ENCODE assay signal across 14 cellular contexts in the genomic region with DNA sequence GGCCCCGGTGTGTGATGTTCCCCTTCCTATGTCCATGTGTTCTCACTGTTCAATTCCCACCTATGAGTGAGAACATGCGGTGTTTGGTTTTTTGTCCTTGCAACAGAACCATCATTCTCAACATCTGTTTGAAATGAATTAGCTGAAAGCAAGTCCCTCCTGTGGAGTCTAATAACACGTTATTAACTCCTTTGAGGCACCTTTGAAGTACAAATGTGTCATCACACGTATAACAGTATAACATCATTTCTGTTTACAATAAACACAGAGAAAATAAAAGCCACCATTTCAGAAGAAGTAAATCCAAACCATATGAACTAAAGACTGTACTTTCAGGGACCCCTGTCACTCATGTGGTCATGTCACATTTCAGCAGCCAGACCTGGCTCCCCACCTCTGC.
DNase-seq lines count a peak whose midpoint lies in the region; ATAC-seq and TF ChIP-seq lines count a peak whose summit lies in the region.
"Had no signal": no experiment of that assay in that cellular context is flagged by ENCODE, and none has a peak within 500 bp of the region (broad histone marks: within the 10 kb centered on the region; RNA-seq: fewer than 3 reads in every experiment).

No MANE protein-coding gene starts in this region.

- no peak overlapping the region for H2BK15ac ChIP-seq in IMR-90 (ENCODE audit: low read depth, low read length)

- no peaks in the 10 kb centered on the region for H3K36me3 Mint-ChIP-seq in GM23338 (ENCODE audit: low read depth)
- H3K36me3 Mint-ChIP-seq: CD4-positive, alpha-beta memory T cell had no signal

- no peaks in the 10 kb centered on the region for H3K79me1 ChIP-seq in IMR-90 (ENCODE audit: low read depth in 1 of 2, low read length in 2 of 2)

- no peak overlapping the region for H3K14ac ChIP-seq in IMR-90 (replicated peaks; ENCODE audit: low read depth, low read length)

- H3K27ac ChIP-seq in GM23338 (ENCODE audit: low read depth), result no peak overlapping the region
- no peak overlapping the region for H3K27ac ChIP-seq in IMR-90 (ENCODE audit: insufficient read depth, low read length)
- H3K27ac ChIP-seq in smooth muscle cell (ENCODE audit: low read depth), result peak overlapping the region; percentile 48
- H3K27ac ChIP-seq: A549, C4-2B had no signal

- no peak for ATAC-seq in GM23338
- no peak for ATAC-seq in IMR-90 (ENCODE audit: low read depth)
- ATAC-seq in HG02870 (IDR thresholded peaks at IDR 0.05; ENCODE audit: unreplicated experiment), result no peak
- ATAC-seq: A549, HCT116 had no signal

- intact Hi-C loops in IMR-90 (cut with micrococcal nuclease), result no loop called here

- DNase-seq in GM23338 (ENCODE audit: low spot score) (no peak), IMR-90 (no peak), NCI-H69 (lab: John Stamatoyannopoulos, UW) (peak; percentile 77), smooth muscle cell (lab: John Stamatoyannopoulos, UW; ENCODE audit: unreplicated experiment) (no peak), NCI-H446 (lab: John Stamatoyannopoulos, UW) (no peak)
- no peak for DNase-seq in activated CD4-positive, alpha-beta T cell treated with anti-CD3 and anti-CD28 coated beads, Interleukin-2, amount 50 U/mL, for 1 hour
- DNase-seq: BE2C; CD4-positive, alpha-beta memory T cell; DMS53; GF-D8 had no signal

- no peaks in the 10 kb centered on the region for H3K9me3 Mint-ChIP-seq in GM23338
- H3K9me3 Mint-ChIP-seq: CD4-positive, alpha-beta memory T cell had no signal

- H3K36me3 ChIP-seq in GM23338 (ENCODE audit: insufficient read depth) (no peaks in the 10 kb centered on the region), IMR-90 (ENCODE audit: control insufficient read depth, insufficient read depth, low read length) (no peaks in the 10 kb centered on the region), smooth muscle cell (ENCODE audit: low read depth) (peaks cover 14% of the 10 kb centered on the region)
- H3K36me3 ChIP-seq: BE2C had no signal

- H4K91ac ChIP-seq in IMR-90 (ENCODE audit: insufficient read depth, low read depth, low read length), result no peak overlapping the region

- H3K4me3 ChIP-seq in GM23338 (no peak overlapping the region), IMR-90 (ENCODE audit: insufficient read depth, low read depth, low read length) (no peak overlapping the region), smooth muscle cell (no peak overlapping the region)
- H3K4me3 ChIP-seq: A549 had no signal

- peak overlapping the region; percentile 24; the same call in 1 of the 2 replicates for H3K18ac ChIP-seq in IMR-90 (ENCODE audit: low read depth, low read length)

- POLR2A ChIA-PET in IMR-90 (lab: Charles Lee; ENCODE audit: unreplicated experiment), result no interaction called here

- 79% methylated on average over 2 of the region's 4 CpGs; no CpG with 5 or more reads in 1 of the 2 experiments for WGBS in IMR-90 (ENCODE audit: extremely low coverage in 2 of 2, insufficient read length in 1 of 2), 2 experiments
- WGBS in smooth muscle cell (ENCODE audit: low lambda C conversion rate), result 82% methylated on average over 3 of the region's 4 CpGs

- H4K8ac ChIP-seq in IMR-90 (ENCODE audit: low read depth in 2 of 2, low read length in 2 of 2), result no peak overlapping the region

- TF ChIP-seq CTCF in GM23338 (conservative IDR thresholded peaks at IDR 0.05; ENCODE audit: low read depth in 2 of 2), result no peak
- no peak for TF ChIP-seq CTCF in IMR-90 (conservative IDR thresholded peaks at IDR 0.05; ENCODE audit: low read depth, low read length)
- no peak for TF ChIP-seq CTCF in smooth muscle cell (IDR thresholded peaks at IDR 0.05; ENCODE audit: borderline replicate concordance, insufficient read depth, poor library complexity, severe bottlenecking)

- TF ChIP-seq RAD21 in IMR-90 (IDR thresholded peaks at IDR 0.05; ENCODE audit: low read length), result no peak

- peaks cover 29% of the 10 kb centered on the region for H3K4me1 Mint-ChIP-seq in GM23338
- H3K4me1 Mint-ChIP-seq: CD4-positive, alpha-beta memory T cell had no signal

- H4K20me1 ChIP-seq in GM23338 (replicated peaks; ENCODE audit: insufficient read depth), result no peaks in the 10 kb centered on the region
- H4K20me1 ChIP-seq in IMR-90 (ENCODE audit: insufficient read depth, low read length), result no peaks in the 10 kb centered on the region
- peaks cover 68% of the 10 kb centered on the region for H4K20me1 ChIP-seq in smooth muscle cell (ENCODE audit: low read depth)

- TF ChIP-seq POLR2A in IMR-90 (IDR thresholded peaks at IDR 0.05; ENCODE audit: low read depth, low read length), result no peak

- no peaks in the 10 kb centered on the region for H3K9me2 ChIP-seq in GM23338 (ENCODE audit: insufficient read depth)

- H3K9ac ChIP-seq in IMR-90 (ENCODE audit: low read depth, low read length), result no peak overlapping the region
- no peak overlapping the region for H3K9ac ChIP-seq in smooth muscle cell (ENCODE audit: low read depth)

- H3K4ac ChIP-seq in IMR-90 (ENCODE audit: low read depth, low read length), result no peak overlapping the region

- H2AFZ ChIP-seq in GM23338 (no peak overlapping the region), IMR-90 (replicated peaks; ENCODE audit: low read length, poor library complexity) (no peak overlapping the region), smooth muscle cell (ENCODE audit: low read depth) (no peak overlapping the region)

- H3K27me3 ChIP-seq in GM23338 (ENCODE audit: insufficient read depth) (no peaks in the 10 kb centered on the region), IMR-90 (ENCODE audit: control insufficient read depth, insufficient read depth, low read length) (no peaks in the 10 kb centered on the region), smooth muscle cell (ENCODE audit: low read depth) (no peaks in the 10 kb centered on the region)
- H3K27me3 ChIP-seq: BE2C had no signal

- no peak overlapping the region for H2AK9ac ChIP-seq in IMR-90 (replicated peaks; ENCODE audit: low read depth, low read length, poor library complexity)

- H3K27ac Mint-ChIP-seq in GM23338, result no peak overlapping the region; the same call in 1 of the 2 replicates
- H3K27ac Mint-ChIP-seq: CD4-positive, alpha-beta memory T cell had no signal

- H3K4me2 ChIP-seq in GM23338 (0 out of 2 replicates have a peak overlapping the region, but pooled peaks have one; percentile 30), IMR-90 (ENCODE audit: low read depth, low read length) (no peak overlapping the region), smooth muscle cell (no peak overlapping the region)
- H3K4me2 ChIP-seq: A549 had no signal

- no peak overlapping the region for H3K23ac ChIP-seq in IMR-90 (ENCODE audit: low read depth, low read length)

- H4K5ac ChIP-seq in IMR-90 (ENCODE audit: low read depth, low read length), result no peak overlapping the region

- no peak overlapping the region for H3K4me3 Mint-ChIP-seq in GM23338
- H3K4me3 Mint-ChIP-seq: CD4-positive, alpha-beta memory T cell had no signal

- peaks cover 3% of the 10 kb centered on the region for H3K27me3 Mint-ChIP-seq in GM23338 (ENCODE audit: insufficient read depth, low read depth, poor library complexity)

- no peaks in the 10 kb centered on the region for H3F3A ChIP-seq in GM23338 (replicated peaks; ENCODE audit: low read depth)
- peaks cover 25% of the 10 kb centered on the region for H3F3A ChIP-seq in smooth muscle cell (ENCODE audit: low read depth)

- H2AK5ac ChIP-seq in IMR-90 (ENCODE audit: low read depth, low read length), result no peak overlapping the region

- H2BK120ac ChIP-seq in IMR-90 (ENCODE audit: low read depth, low read length), result no peak overlapping the region

- in situ Hi-C loops in IMR-90 (cut with MboI; ENCODE audit: low sequenced_read_pairs), result no loop called here

- no peak overlapping the region for H2BK20ac ChIP-seq in IMR-90 (ENCODE audit: low read depth, low read length)

- H3K79me2 ChIP-seq in GM23338 (replicated peaks; ENCODE audit: insufficient read depth), result no peaks in the 10 kb centered on the region
- H3K79me2 ChIP-seq in smooth muscle cell (ENCODE audit: low read depth), result peaks cover 18% of the 10 kb centered on the region

- peak overlapping the region; percentile 3 for H2BK5ac ChIP-seq in IMR-90 (ENCODE audit: low read depth, low read length, poor library complexity, severe bottlenecking)

- H3K9me3 ChIP-seq in IMR-90 (ENCODE audit: control insufficient read depth, insufficient read depth, low read length) (no peaks in the 10 kb centered on the region), smooth muscle cell (replicated peaks; ENCODE audit: low read depth) (no peaks in the 10 kb centered on the region)
- H3K9me3 ChIP-seq: A549, BE2C had no signal

- H3K56ac ChIP-seq in IMR-90 (ENCODE audit: extremely low read depth, insufficient read depth, low read length), result no peak overlapping the region

- BruUV-seq in IMR-90 (replicated peaks; lab: Mats Ljungman, UMichigan), result no TSS peak

- dilution Hi-C loops in IMR-90 (cut with HindIII; ENCODE audit: low sequenced_read_pairs, unreplicated experiment), result no loop called here

- CTCF ChIA-PET in IMR-90 (lab: Yijun Ruan, JAX), result no interaction called here

- peaks cover 18% of the 10 kb centered on the region for H3K4me1 ChIP-seq in GM23338 (ENCODE audit: insufficient read depth)
- peaks cover 4% of the 10 kb centered on the region for H3K4me1 ChIP-seq in IMR-90 (ENCODE audit: control insufficient read depth, insufficient read depth, low read length)
- H3K4me1 ChIP-seq in smooth muscle cell (ENCODE audit: low read depth), result peaks cover 9% of the 10 kb centered on the region
- H3K4me1 ChIP-seq: BE2C had no signal

- peaks cover 2% of the 10 kb centered on the region; the same call in 1 of the 2 replicates for H3K9me1 ChIP-seq in IMR-90 (ENCODE audit: insufficient read depth, low read length)

TF ChIP-seq in GM23338, 12 proteins besides CTCF, POLR2A, EP300 and RAD21 (continues in another document):
- TF ChIP-seq STAT1 (IDR thresholded peaks at IDR 0.05; ENCODE audit: unreplicated experiment), result no peak
- TF ChIP-seq ZNF331 (CRISPR knock-in tag; IDR thresholded peaks at IDR 0.05; ENCODE audit: low read depth), result no peak
- TF ChIP-seq NANOG (IDR thresholded peaks at IDR 0.05; ENCODE audit: borderline replicate concordance), result no peak
- no peak for TF ChIP-seq CREB1 (CRISPR knock-in tag; IDR thresholded peaks at IDR 0.05; ENCODE audit: low read depth)

TF ChIP-seq in IMR-90, 13 proteins besides CTCF, POLR2A, EP300 and RAD21 (continues in another document):
- TF ChIP-seq, protein P1, sequence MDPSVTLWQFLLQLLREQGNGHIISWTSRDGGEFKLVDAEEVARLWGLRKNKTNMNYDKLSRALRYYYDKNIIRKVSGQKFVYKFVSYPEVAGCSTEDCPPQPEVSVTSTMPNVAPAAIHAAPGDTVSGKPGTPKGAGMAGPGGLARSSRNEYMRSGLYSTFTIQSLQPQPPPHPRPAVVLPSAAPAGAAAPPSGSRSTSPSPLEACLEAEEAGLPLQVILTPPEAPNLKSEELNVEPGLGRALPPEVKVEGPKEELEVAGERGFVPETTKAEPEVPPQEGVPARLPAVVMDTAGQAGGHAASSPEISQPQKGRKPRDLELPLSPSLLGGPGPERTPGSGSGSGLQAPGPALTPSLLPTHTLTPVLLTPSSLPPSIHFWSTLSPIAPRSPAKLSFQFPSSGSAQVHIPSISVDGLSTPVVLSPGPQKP (IDR thresholded peaks at IDR 0.05; ENCODE audit: borderline replicate concordance, low read depth, low read length), result no peak
- no peak for TF ChIP-seq RFX5 (IDR thresholded peaks at IDR 0.05; ENCODE audit: low read depth, low read length)
